In the genomic region with DNA sequence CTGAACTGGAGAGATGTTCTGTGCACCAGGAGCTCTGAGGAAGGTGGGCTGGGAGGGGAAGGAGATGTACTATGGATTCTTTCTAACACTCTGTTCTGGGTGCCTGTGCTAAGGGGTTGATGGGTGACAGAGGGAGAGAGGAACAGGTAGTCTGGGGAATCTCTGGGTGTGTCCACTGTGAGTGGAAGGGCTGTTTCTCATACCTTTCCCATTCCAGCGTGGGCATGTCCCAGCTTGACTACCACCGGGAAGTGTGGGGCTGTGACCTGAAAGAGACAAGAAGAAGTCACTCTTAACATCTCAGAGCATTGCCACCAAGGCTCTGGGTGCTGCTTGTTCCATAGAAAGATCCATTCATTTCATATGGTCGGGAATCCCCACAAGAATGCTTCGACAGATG, we compare ENCODE assay signal across 23 cellular contexts.
"Had no signal": no experiment of that assay in that cellular context is flagged by ENCODE, and none has a peak within 500 bp of the region (broad histone marks: within the 10 kb centered on the region; RNA-seq: fewer than 3 reads in every experiment).

No MANE protein-coding gene starts in this region.

- H3K9ac ChIP-seq: parathyroid adenoma had no signal

- DNase-seq: colonic mucosa; effector CD8-positive, alpha-beta T cell; endodermal cell; esophagus squamous epithelium; hypothalamus; immature natural killer cell; islet precursor cell; natural killer cell; sigmoid colon; spleen; stimulated activated CD4-positive, alpha-beta T cell treated with anti-CD3 and anti-CD28 coated beads, Interleukin-4, amount 100 ng/mL, for 4 hours; stimulated activated naive CD8-positive, alpha-beta T cell treated with anti-CD3 and anti-CD28 coated beads, Interleukin-15, Interleukin-2, amounts not matched to agents 100 U/mL and 50 U/mL, for 24 hours; substantia nigra; testis; tibial artery had no signal

- H3K4me1 ChIP-seq: colonic mucosa, esophagus squamous epithelium, parathyroid adenoma, sigmoid colon, spleen, testis, tibial artery had no signal

- H3K9me3 Mint-ChIP-seq: endodermal cell, immature natural killer cell, natural killer cell had no signal

- H3K79me2 ChIP-seq: parathyroid adenoma had no signal

- H3K27ac Mint-ChIP-seq: dendritic cell treated with granulocyte-macrophage colony-stimulating factor and Interleukin-4, amounts not matched to agents 40 ng/mL and 50 ng/mL, for 4 days; endodermal cell; immature natural killer cell; natural killer cell; progenitor cell of endocrine pancreas; stimulated activated memory B cell treated with anti-CD40 and anti-IgM and Interleukin-4, amounts not matched to agents 10 μg/mL and 1 μg/mL and 100 μg/mL, for 72 hours; type B pancreatic cell had no signal

- FAIRE-seq: frontal cortex had no signal

- H3K27me3 Mint-ChIP-seq: dendritic cell treated with granulocyte-macrophage colony-stimulating factor and Interleukin-4, amounts not matched to agents 40 ng/mL and 50 ng/mL, for 4 days; stimulated activated memory B cell treated with anti-CD40 and anti-IgM and Interleukin-4, amounts not matched to agents 10 μg/mL and 1 μg/mL and 100 μg/mL, for 72 hours had no signal

- H3K36me3 ChIP-seq: colonic mucosa, esophagus squamous epithelium, neutrophil, sigmoid colon, spleen, tibial artery had no signal

- H3K36me3 Mint-ChIP-seq: immature natural killer cell; natural killer cell; stimulated activated memory B cell treated with anti-CD40 and anti-IgM and Interleukin-4, amounts not matched to agents 10 μg/mL and 1 μg/mL and 100 μg/mL, for 72 hours had no signal

- H3K27ac ChIP-seq: colonic mucosa, esophagus squamous epithelium, neutrophil, parathyroid adenoma, sigmoid colon, spleen, testis, tibial artery had no signal

- H3K4me3 ChIP-seq: colonic mucosa, esophagus squamous epithelium, sigmoid colon, spleen, testis, tibial artery had no signal

- H3K27me3 ChIP-seq: colonic mucosa, esophagus squamous epithelium, neutrophil, sigmoid colon, spleen, testis, tibial artery had no signal

- H2AFZ ChIP-seq: parathyroid adenoma had no signal

- H3K4me3 Mint-ChIP-seq: dendritic cell treated with granulocyte-macrophage colony-stimulating factor and Interleukin-4, amounts not matched to agents 40 ng/mL and 50 ng/mL, for 4 days; endodermal cell; immature natural killer cell; natural killer cell; stimulated activated memory B cell treated with anti-CD40 and anti-IgM and Interleukin-4, amounts not matched to agents 10 μg/mL and 1 μg/mL and 100 μg/mL, for 72 hours; type B pancreatic cell had no signal

- ATAC-seq: left lobe of liver; natural killer cell; stimulated activated memory B cell treated with anti-CD40 and anti-IgM and Interleukin-4, amounts not matched to agents 10 μg/mL and 1 μg/mL and 100 μg/mL, for 72 hours; stimulated activated naive CD8-positive, alpha-beta T cell treated with anti-CD3 and anti-CD28 coated beads, Interleukin-15, Interleukin-2, amounts not matched to agents 100 U/mL and 50 U/mL, for 24 hours had no signal

- H3K4me1 Mint-ChIP-seq: endodermal cell; immature natural killer cell; natural killer cell; stimulated activated memory B cell treated with anti-CD40 and anti-IgM and Interleukin-4, amounts not matched to agents 10 μg/mL and 1 μg/mL and 100 μg/mL, for 72 hours had no signal

- H3K9me3 ChIP-seq: colonic mucosa, esophagus squamous epithelium, neutrophil, sigmoid colon, testis, tibial artery had no signal
